In genomic region chr2:46695283-46695682, GRCh38 we compare ENCODE assay signal across 23 cellular contexts. TPM values are rescaled to one million over a fixed set of nuclear protein-coding genes. Genes with fewer than 3 reads are reported as not detected.
DNase-seq lines count a peak whose midpoint lies in the region; ATAC-seq, FAIRE-seq and TF ChIP-seq lines count a peak whose summit lies in the region.
"Had no signal": no experiment of that assay in that cellular context is flagged by ENCODE, and none has a peak within 500 bp of the region (broad histone marks: within the 10 kb centered on the region; RNA-seq: fewer than 3 reads in every experiment).

No MANE protein-coding gene starts in this region.

- ATAC-seq in sciatic nerve (no peak), HG03280 (IDR thresholded peaks at IDR 0.05; ENCODE audit: unreplicated experiment) (no peak)
- ATAC-seq in activated CD4-positive, alpha-beta T cell treated with anti-CD3 and anti-CD28 coated beads for 36 hours = no peak
- ATAC-seq: body of pancreas, T-cell had no signal

- H3K79me2 ChIP-seq in keratinocyte (ENCODE audit: control insufficient read depth, insufficient read depth, low read length) = peaks cover 9% of the 10 kb centered on the region

- intact Hi-C loops in adrenal gland (cut with DNase I) (no loop called here), sciatic nerve (cut with DNase I) (no loop called here), testis (cut with DNase I; ENCODE audit: low total_unique reads) (no loop called here)
- intact Hi-C loops in activated CD4-positive, alpha-beta T cell treated with anti-CD3 and anti-CD28 coated beads for 36 hours (cut with DNase I, micrococcal nuclease) = no loop called here

- H3K4me1 ChIP-seq in adrenal gland (replicated peaks in 1 of 2) (peaks cover 0 to 7% of the 10 kb centered on the region in 2 donors), keratinocyte (ENCODE audit: control insufficient read depth, extremely low read depth, insufficient read depth, low read length) (peaks cover 4% of the 10 kb centered on the region), testis (no peaks in the 10 kb centered on the region)

- no peak overlapping the region for H3K4me2 ChIP-seq in keratinocyte (ENCODE audit: control insufficient read depth, extremely low read depth, insufficient read depth, low read depth, low read length)

- H3K9me3 Mint-ChIP-seq in activated CD4-positive, alpha-beta T cell treated with anti-CD3 and anti-CD28 coated beads for 36 hours (ENCODE audit: low read depth) = no peaks in the 10 kb centered on the region
- H3K9me3 Mint-ChIP-seq: activated CD4-positive, alpha-beta T cell treated with anti-CD3 and anti-CD28 coated beads, Interleukin-2, amount 10 ng/mL, durations not matched to agents 7 days and 5 days; activated naive CD8-positive, alpha-beta T cell treated with anti-CD3 and anti-CD28 coated beads, Interleukin-2, amount 10 ng/mL, durations not matched to agents 7 days and 5 days; activated T-helper 2 cell treated with anti-CD3 and anti-CD28 coated beads, Interferon-gamma antibody, Interleukin-2, Interleukin-4, amounts not matched to agents 10 μg/mL and 5 μg/mL and 100 μg/mL, durations not matched to agents 14 hours and 24 hours and 36 hours; CD8-positive, alpha-beta memory T cell; immature natural killer cell; T-cell had no signal

- H3K4me3 Mint-ChIP-seq in activated CD4-positive, alpha-beta T cell treated with anti-CD3 and anti-CD28 coated beads for 36 hours = no peak overlapping the region
- H3K4me3 Mint-ChIP-seq: activated CD4-positive, alpha-beta T cell treated with anti-CD3 and anti-CD28 coated beads, Interleukin-2, amount 10 ng/mL, durations not matched to agents 7 days and 5 days; activated naive CD8-positive, alpha-beta T cell treated with anti-CD3 and anti-CD28 coated beads, Interleukin-2, amount 10 ng/mL, durations not matched to agents 7 days and 5 days; immature natural killer cell; T-cell had no signal

- no peak overlapping the region for H2AFZ ChIP-seq in keratinocyte (ENCODE audit: control insufficient read depth, low read length)

- H3K9ac ChIP-seq in keratinocyte (ENCODE audit: control insufficient read depth, extremely low read depth, insufficient read depth, low read length) = no peak overlapping the region

- DNase-seq in CD1c-positive myeloid dendritic cell (ENCODE audit: extremely low spot score) (peak; percentile 67), HPDE6-E6E7 (ENCODE audit: extremely low spot score) (peak; percentile 7), adrenal gland (peak in 4 of 7 donors; percentile 34 to 53 (median 36)), keratinocyte (ENCODE audit: low read depth, low spot score) (peak; percentile 13), sciatic nerve (ENCODE audit: low spot score) (no peak), testis (no peak)
- DNase-seq in activated CD4-positive, alpha-beta T cell treated with anti-CD3 and anti-CD28 coated beads for 36 hours = no peak
- DNase-seq: activated CD4-positive, alpha-beta T cell treated with anti-CD3 and anti-CD28 coated beads, Interleukin-2, amount 10 ng/mL, durations not matched to agents 7 days and 5 days; activated naive CD8-positive, alpha-beta T cell treated with anti-CD3 and anti-CD28 coated beads, Interleukin-2, amount 10 ng/mL, durations not matched to agents 7 days and 5 days; CD8-positive, alpha-beta memory T cell; DND-41; immature natural killer cell; KBM-7; NCI-H1092 treated with DMSO at 0.1 percent for 48 hours; NCI-H2081; NCI-H524 treated with DMSO at 0.1 percent for 48 hours; stimulated activated CD4-positive, alpha-beta T cell treated with anti-CD3 and anti-CD28 coated beads, Interleukin-12 subunit alpha, Interleukin-12 subunit beta, amount 100 ng/mL, for 4 hours; T-cell had no signal

- no peak for TF ChIP-seq CTCF in adrenal gland (IDR thresholded peaks at IDR 0.05)
- no peak for TF ChIP-seq CTCF in keratinocyte (optimal IDR thresholded peaks at IDR 0.05 in 1 of 3, IDR thresholded peaks at IDR 0.05 in 1 of 3, conservative IDR thresholded peaks at IDR 0.05 in 1 of 3; ENCODE audit: extremely low read depth in 1 of 3, insufficient read depth in 2 of 3, low read length in 3 of 3)
- no peak for TF ChIP-seq CTCF in testis (IDR thresholded peaks at IDR 0.05)

- TF ChIP-seq POLR2A in adrenal gland (IDR thresholded peaks at IDR 0.05) (no peak), testis (IDR thresholded peaks at IDR 0.05) (no peak)

- no peak for FAIRE-seq in keratinocyte (lab: Jason Lieb, UNC)

- H3K27me3 ChIP-seq in adrenal gland (no peaks in the 10 kb centered on the region), keratinocyte (ENCODE audit: control insufficient read depth, extremely low read depth, insufficient read depth, low read length) (no peaks in the 10 kb centered on the region), testis (no peaks in the 10 kb centered on the region)
- H3K27me3 ChIP-seq: body of pancreas, neutrophil, upper lobe of left lung had no signal

- POLR2A ChIA-PET in activated CD4-positive, alpha-beta T cell treated with anti-CD3 and anti-CD28 coated beads for 36 hours (lab: Charles Lee) = no interaction called here

- no peak overlapping the region for H3K27ac Mint-ChIP-seq in activated CD4-positive, alpha-beta T cell treated with anti-CD3 and anti-CD28 coated beads for 36 hours
- H3K27ac Mint-ChIP-seq: activated CD4-positive, alpha-beta T cell treated with anti-CD3 and anti-CD28 coated beads, Interleukin-2, amount 10 ng/mL, durations not matched to agents 7 days and 5 days; activated naive CD8-positive, alpha-beta T cell treated with anti-CD3 and anti-CD28 coated beads, Interleukin-2, amount 10 ng/mL, durations not matched to agents 7 days and 5 days; activated T-helper 2 cell treated with anti-CD3 and anti-CD28 coated beads, Interferon-gamma antibody, Interleukin-2, Interleukin-4, amounts not matched to agents 10 μg/mL and 5 μg/mL and 100 μg/mL, durations not matched to agents 14 hours and 24 hours and 36 hours; immature natural killer cell; T-cell had no signal

- no peaks in the 10 kb centered on the region for H3K27me3 Mint-ChIP-seq in activated CD4-positive, alpha-beta T cell treated with anti-CD3 and anti-CD28 coated beads for 36 hours

- no peaks in the 10 kb centered on the region for H3K36me3 ChIP-seq in adrenal gland (replicated peaks in 1 of 2)
- no peaks in the 10 kb centered on the region for H3K36me3 ChIP-seq in keratinocyte (ENCODE audit: control insufficient read depth in 2 of 2, extremely low read depth in 1 of 2, insufficient read depth in 2 of 2, low read length in 2 of 2)
- H3K36me3 ChIP-seq in testis (ENCODE audit: low read depth, missing control alignments) = no peaks in the 10 kb centered on the region
- H3K36me3 ChIP-seq: neutrophil, upper lobe of left lung had no signal

- H3K4me1 Mint-ChIP-seq in activated CD4-positive, alpha-beta T cell treated with anti-CD3 and anti-CD28 coated beads for 36 hours = peaks cover 15% of the 10 kb centered on the region

- H3K9me3 ChIP-seq in adrenal gland (replicated peaks in 1 of 3) = no peaks in the 10 kb centered on the region
- no peaks in the 10 kb centered on the region for H3K9me3 ChIP-seq in keratinocyte (ENCODE audit: control insufficient read depth, low read depth, low read length)
- no peaks in the 10 kb centered on the region for H3K9me3 ChIP-seq in testis
- H3K9me3 ChIP-seq: body of pancreas, neutrophil, upper lobe of left lung had no signal

- dilution Hi-C loops in keratinocyte (cut with MboI; ENCODE audit: extremely low pct_ligation_motif_present, low sequenced_read_pairs) = no loop called here

- H4K20me1 ChIP-seq in keratinocyte (ENCODE audit: control insufficient read depth, extremely low read depth, insufficient read depth, low read length) = no peaks in the 10 kb centered on the region

- 48 to 71% (median 58%) methylated on average over 1 of the region's 1 CpG for WGBS in adrenal gland, 4 donors
- 50 to 65% methylated on average over 1 of the region's 1 CpG for WGBS in testis, 2 donors

- H3K27ac ChIP-seq in adrenal gland = no peak overlapping the region
- H3K27ac ChIP-seq in keratinocyte (ENCODE audit: control insufficient read depth, insufficient read depth, low read length) = no peak overlapping the region
- no peak overlapping the region for H3K27ac ChIP-seq in testis
- H3K27ac ChIP-seq: body of pancreas, neutrophil, upper lobe of left lung had no signal

- H3K36me3 Mint-ChIP-seq in activated CD4-positive, alpha-beta T cell treated with anti-CD3 and anti-CD28 coated beads for 36 hours (ENCODE audit: low read depth) = peaks cover 2% of the 10 kb centered on the region
- H3K36me3 Mint-ChIP-seq: activated naive CD8-positive, alpha-beta T cell treated with anti-CD3 and anti-CD28 coated beads, Interleukin-2, amount 10 ng/mL, durations not matched to agents 7 days and 5 days; T-cell had no signal

- H3K4me3 ChIP-seq in adrenal gland = no peak overlapping the region
- no peak overlapping the region for H3K4me3 ChIP-seq in keratinocyte (ENCODE audit: control insufficient read depth in 2 of 3, extremely low read depth in 1 of 3, insufficient read depth in 2 of 3, low read depth in 1 of 3, low read length in 3 of 3)
- no peak overlapping the region for H3K4me3 ChIP-seq in testis
- H3K4me3 ChIP-seq: body of pancreas, upper lobe of left lung had no signal

- CTCF ChIA-PET in activated CD4-positive, alpha-beta T cell treated with anti-CD3 and anti-CD28 coated beads for 36 hours (lab: Charles Lee) = interaction anchor here (1.0 kb wide), 2 partner anchors 10 to 20 kb away, joined by 3 read pairs; no protein-coding TSS in a partner anchor

- no peaks in the 10 kb centered on the region for H3K9me1 ChIP-seq in keratinocyte (ENCODE audit: control insufficient read depth, extremely low read depth, insufficient read depth, low read length)

RNA-seq across cellular contexts. Expression of gene SOCS5, which starts 3.8 kb away (rescaled TPM):
- total RNA-seq in adrenal gland (10 to 100 TPM; 21.5 to 68.1 (median 27.1) TPM), sciatic nerve (33.0 TPM), testis (10 to 100 TPM; 29.5 to 32.0 TPM)
- polyA plus RNA-seq in adrenal gland (10 to 100 TPM in 1 of 3 donors, 1 to 10 TPM in 2; 5.8 to 20.6 (median 9.5) TPM), keratinocyte (6.8 to 11.1 TPM (median 8.3 TPM) in 3 replicates), testis (ENCODE audit: insufficient read depth, low read depth, low replicate concordance) (19.4 TPM)
- 7.2 TPM for polyA plus RNA-seq in keratinocyte (2011; ENCODE audit: low read depth)
- polyA plus RNA-seq in keratinocyte (2011; cell fraction: cytosol; rRNA removed) = 4.8 and 9.1 TPM in 2 replicates
- 8.8 and 10.6 TPM in 2 replicates for polyA plus RNA-seq in keratinocyte (2011; cell fraction: nucleus; rRNA removed)
- 5.8 and 7.5 TPM in 2 replicates for polyA plus RNA-seq in keratinocyte (2012; ENCODE audit: low replicate concordance)
- 6.2 to 17.9 TPM (median 11.2 TPM) in 3 replicates for polyA minus RNA-seq in keratinocyte
- polyA minus RNA-seq in keratinocyte (2011; cell fraction: cytosol; rRNA and poly(A)+ RNA removed) = 7.3 TPM
- polyA minus RNA-seq in keratinocyte (2011; cell fraction: nucleus; rRNA and poly(A)+ RNA removed) = 7.5 and 12.9 TPM in 2 replicates
- total RNA-seq in activated CD4-positive, alpha-beta T cell treated with anti-CD3 and anti-CD28 coated beads for 36 hours = 1 to 10 TPM; 4.6 to 5.6 TPM

Comparison
In these comparisons a context has a peak if more than half of its experiments do, and no peak if none do; other contexts are left out.
1. DNase-seq: peak in CD1c-positive myeloid dendritic cell (single experiment), HPDE6-E6E7 (single experiment), adrenal gland (4 of 7) and keratinocyte (single experiment); none in sciatic nerve (single experiment), testis (single experiment) and activated CD4-positive, alpha-beta T cell treated with anti-CD3 and anti-CD28 coated beads for 36 hours (single experiment).